24 cellular contexts compared by ENCODE assay signal in genomic region chr18:78719821-78720220, GRCh38.
"Had no signal": no experiment of that assay in that cellular context is flagged by ENCODE, and none has a peak within 500 bp of the region (broad histone marks: within the 10 kb centered on the region; RNA-seq: fewer than 3 reads in every experiment).

No MANE protein-coding gene starts in this region.

- H3K4me3 ChIP-seq: esophagus squamous epithelium, psoas muscle, suprapubic skin, transverse colon had no signal

- H3K27ac ChIP-seq: esophagus squamous epithelium, psoas muscle, suprapubic skin, transverse colon had no signal

- H3K36me3 ChIP-seq: esophagus squamous epithelium, suprapubic skin, transverse colon had no signal

- H3K27me3 ChIP-seq: transverse colon had no signal

- H3K4me1 ChIP-seq: esophagus squamous epithelium, psoas muscle, suprapubic skin, transverse colon had no signal

- DNase-seq: cortex of kidney; effector memory CD8-positive, alpha-beta T cell; erythroblast; esophagus squamous epithelium; hypothalamus; immature natural killer cell; islet precursor cell; kidney glomerular epithelial cell; naive thymus-derived CD8-positive, alpha-beta T cell; nephron progenitor cell; nucleus accumbens; psoas muscle; small intestine; stimulated activated CD4-positive, alpha-beta T cell treated with anti-CD3 and anti-CD28 coated beads, Interleukin-12 subunit alpha, Interleukin-12 subunit beta, amount 100 ng/mL, for 4 hours; stimulated activated CD4-positive, alpha-beta T cell treated with anti-CD3 and anti-CD28 coated beads, Interleukin-1b, Interleukin-23, amount 100 ng/mL, for 48 hours; stimulated activated CD4-positive, alpha-beta T cell treated with anti-CD3 and anti-CD28 coated beads, Interleukin-4, amount 100 ng/mL, for 1 hour; stimulated activated CD8-positive, alpha-beta memory T cell treated with anti-CD3 and anti-CD28 coated beads, Interleukin-4, amount 100 ng/mL, for 48 hours; stimulated activated naive CD4-positive, alpha-beta T cell; stimulated activated naive CD8-positive, alpha-beta T cell treated with anti-CD3 and anti-CD28 coated beads, Interleukin-15, amount 100 ng/mL, for 72 hours; transverse colon had no signal

- ATAC-seq: effector memory CD8-positive, alpha-beta T cell; naive thymus-derived CD8-positive, alpha-beta T cell; psoas muscle; right cardiac atrium; stimulated activated naive CD8-positive, alpha-beta T cell treated with anti-CD3 and anti-CD28 coated beads, Interleukin-15, amount 100 ng/mL, for 72 hours had no signal

- H3K9me3 ChIP-seq: esophagus squamous epithelium, psoas muscle, suprapubic skin, transverse colon had no signal

- FAIRE-seq: endometrium, frontal cortex, small intestine had no signal
